Comparison of ENCODE assay signal across 6 cellular contexts in genomic region chr7:144792050-144792449, GRCh38.
"Had no signal": no experiment of that assay in that cellular context is flagged by ENCODE, and none has a peak within 500 bp of the region (broad histone marks: within the 10 kb centered on the region; RNA-seq: fewer than 3 reads in every experiment).

No MANE protein-coding gene starts in this region.

- DNase-seq: H9, HCEC 1CT, KBM-7 had no signal

- H3K27ac Mint-ChIP-seq: GM23338, IgD-negative memory B cell had no signal

- H3K27me3 Mint-ChIP-seq: IgD-negative memory B cell had no signal

- ATAC-seq: GM23338 had no signal

- H3K9me3 Mint-ChIP-seq: GM23338, H9, IgD-negative memory B cell had no signal

- H2AFZ ChIP-seq: GM23338 had no signal

- H3K4me1 Mint-ChIP-seq: GM23338, H9 had no signal

- H3K4me3 ChIP-seq: GM23338 had no signal

- H3K4me2 ChIP-seq: GM23338, KMS-11 had no signal

- H3K27ac ChIP-seq: KMS-11 had no signal

- H3K4me3 Mint-ChIP-seq: GM23338, H9, IgD-negative memory B cell had no signal
